Comparison of ENCODE assay signal across 8 cellular contexts in genomic region chr22:35350539-35351503, GRCh38. TPM values are rescaled to one million over a fixed set of nuclear protein-coding genes. Genes with fewer than 3 reads are reported as not detected.
DNase-seq lines count a peak whose midpoint lies in the region; ATAC-seq and TF ChIP-seq lines count a peak whose summit lies in the region.

No MANE protein-coding gene starts in this region.

- H3K4me1 Mint-ChIP-seq in endothelial cell (ENCODE audit: unreplicated experiment) = peaks cover 8% of the 10 kb centered on the region
- peaks cover 23% of the 10 kb centered on the region for H3K4me1 Mint-ChIP-seq in mesothelial cell of epicardium

- TF ChIP-seq CTCF in endothelial cell (IDR thresholded peaks at IDR 0.05; ENCODE audit: unreplicated experiment) = peak; percentile 66
- peak; percentile 80 for TF ChIP-seq CTCF in mesothelial cell of epicardium (IDR thresholded peaks at IDR 0.05; ENCODE audit: unreplicated experiment)

- DNase-seq in COLO668 (lab: John Stamatoyannopoulos, UW; ENCODE audit: unreplicated experiment) (peak; percentile 94), HUDEP-2 (lab: John Stamatoyannopoulos, UW; ENCODE audit: unreplicated experiment in 76 of 76) (peak in 73 of 76 experiments; percentile 6 to 93 (median 81)), NOMO-1 treated with DMSO at 0.1 percent for 48 hours (lab: John Stamatoyannopoulos, UW; ENCODE audit: unreplicated experiment) (peak; percentile 80), endothelial cell (ENCODE audit: low spot score) (peak; percentile 91), mesothelial cell of epicardium (ENCODE audit: low spot score in 2 of 2, unreplicated experiment in 2 of 2) (peak; percentile 85 to 91)
- peak; percentile 65 for DNase-seq in activated CD8-positive, alpha-beta memory T cell treated with anti-CD3 and anti-CD28 coated beads, Interleukin-2, amount 50 U/mL, for 24 hours (ENCODE audit: extremely low read depth)
- DNase-seq in stimulated activated CD8-positive, alpha-beta memory T cell treated with anti-CD3 and anti-CD28 coated beads, Interleukin-15, amount 100 ng/mL, for 24 hours (ENCODE audit: low read depth) = peak; percentile 53

- H3K27me3 Mint-ChIP-seq in endothelial cell (ENCODE audit: unreplicated experiment) (peaks cover 3% of the 10 kb centered on the region), mesothelial cell of epicardium (ENCODE audit: low read depth) (no peaks in the 10 kb centered on the region)

- ATAC-seq in GM21360 (IDR thresholded peaks at IDR 0.05; ENCODE audit: unreplicated experiment) = peak; percentile 75

- peak overlapping the region; percentile 85 for H3K4me3 Mint-ChIP-seq in endothelial cell (ENCODE audit: unreplicated experiment)
- peak overlapping the region; percentile 82 for H3K4me3 Mint-ChIP-seq in mesothelial cell of epicardium

- H3K27ac Mint-ChIP-seq in endothelial cell (ENCODE audit: unreplicated experiment) (no peak overlapping the region), mesothelial cell of epicardium (peak overlapping the region; percentile 88)

- H3K9me3 Mint-ChIP-seq in endothelial cell (ENCODE audit: unreplicated experiment) (no peaks in the 10 kb centered on the region), mesothelial cell of epicardium (no peaks in the 10 kb centered on the region)

- no peaks in the 10 kb centered on the region for H3K36me3 Mint-ChIP-seq in endothelial cell (ENCODE audit: low read depth, unreplicated experiment)
- H3K36me3 Mint-ChIP-seq in mesothelial cell of epicardium = no peaks in the 10 kb centered on the region

RNA-seq across cellular contexts. Expression of gene HMOX1, which starts 30.1 kb away (rescaled TPM):
- 17.5 TPM for total RNA-seq in endothelial cell (ENCODE audit: unreplicated experiment)
- total RNA-seq in mesothelial cell of epicardium = 1.6 to 2.8 TPM (median 1.6 TPM) in 3 replicates

RNA-seq across cellular contexts. Expression of gene MCM5, which starts 49.1 kb away (rescaled TPM):
- total RNA-seq in endothelial cell (ENCODE audit: unreplicated experiment) (80.9 TPM), mesothelial cell of epicardium (50.5 to 59.7 TPM (median 52.1 TPM) in 3 replicates)

RNA-seq across cellular contexts. Expression of gene TOM1, which starts 51.1 kb away (rescaled TPM):
- 32.0 TPM for total RNA-seq in endothelial cell (ENCODE audit: unreplicated experiment)
- 41.4 to 46.0 TPM (median 44.2 TPM) in 3 replicates for total RNA-seq in mesothelial cell of epicardium

Comparison
In these comparisons a context has a peak if more than half of its experiments do, and no peak if none do; other contexts are left out.
1. Peak in every context shown above with its lines: DNase-seq and ATAC-seq.